ENCODE assay signal across 11 cellular contexts in genomic region chr12:60501124-60501729, GRCh38.
DNase-seq lines count a peak whose midpoint lies in the region; ATAC-seq and TF ChIP-seq lines count a peak whose summit lies in the region.
"Had no signal": no experiment of that assay in that cellular context is flagged by ENCODE, and none has a peak within 500 bp of the region (broad histone marks: within the 10 kb centered on the region; RNA-seq: fewer than 3 reads in every experiment).

No MANE protein-coding gene starts in this region.

- no peak overlapping the region for H3K4me3 Mint-ChIP-seq in activated CD4-positive, alpha-beta T cell treated with anti-CD3 and anti-CD28 coated beads, Interleukin-2, amount 10 ng/mL, durations not matched to agents 24 days and 14 days
- no peak overlapping the region for H3K4me3 Mint-ChIP-seq in mesothelial cell of epicardium

- intact Hi-C loops in activated CD4-positive, alpha-beta T cell treated with anti-CD3 and anti-CD28 coated beads, Interleukin-2, amount 10 ng/mL, durations not matched to agents 24 days and 14 days (cut with micrococcal nuclease), result no loop called here

- no peaks in the 10 kb centered on the region for H3K36me3 Mint-ChIP-seq in activated CD4-positive, alpha-beta T cell treated with anti-CD3 and anti-CD28 coated beads, Interleukin-2, amount 10 ng/mL, durations not matched to agents 24 days and 14 days (ENCODE audit: low read depth)
- no peaks in the 10 kb centered on the region for H3K36me3 Mint-ChIP-seq in mesothelial cell of epicardium

- H3K9me3 Mint-ChIP-seq in activated CD4-positive, alpha-beta T cell treated with anti-CD3 and anti-CD28 coated beads, Interleukin-2, amount 10 ng/mL, durations not matched to agents 24 days and 14 days, result no peaks in the 10 kb centered on the region
- peaks cover 4% of the 10 kb centered on the region for H3K9me3 Mint-ChIP-seq in mesothelial cell of epicardium

- no peak for TF ChIP-seq POLR2A in NB4 (IDR thresholded peaks at IDR 0.05; ENCODE audit: extremely low read depth, insufficient read length)

- H3K27me3 Mint-ChIP-seq in activated CD4-positive, alpha-beta T cell treated with anti-CD3 and anti-CD28 coated beads, Interleukin-2, amount 10 ng/mL, durations not matched to agents 24 days and 14 days, result no peaks in the 10 kb centered on the region
- no peaks in the 10 kb centered on the region for H3K27me3 Mint-ChIP-seq in mesothelial cell of epicardium (ENCODE audit: low read depth)

- DNase-seq in GM03348 (ENCODE audit: low spot score) (peak; percentile 5), NB4 (ENCODE audit: low read depth) (peak; percentile 9), dermis blood vessel endothelial cell (peak; percentile 41), medulla oblongata (ENCODE audit: extremely low spot score) (peak; percentile 40), mesothelial cell of epicardium (ENCODE audit: low spot score in 2 of 2, unreplicated experiment in 2 of 2) (no peak)
- DNase-seq in activated CD4-positive, alpha-beta T cell treated with anti-CD3 and anti-CD28 coated beads, Interleukin-2, amount 10 ng/mL, durations not matched to agents 24 days and 14 days, result no peak
- DNase-seq: activated CD4-positive, alpha-beta T cell treated with anti-CD3 and anti-CD28 coated beads for 48 hours; activated effector memory CD4-positive, alpha-beta T cell treated with anti-CD3 and anti-CD28 coated beads, Interleukin-2, amount 50 U/mL, for 16 hours; Karpas-422; NCI-H510A treated with DMSO at 0.1 percent for 48 hours had no signal

- no peak overlapping the region for H3K27ac Mint-ChIP-seq in activated CD4-positive, alpha-beta T cell treated with anti-CD3 and anti-CD28 coated beads, Interleukin-2, amount 10 ng/mL, durations not matched to agents 24 days and 14 days
- H3K27ac Mint-ChIP-seq in mesothelial cell of epicardium, result no peak overlapping the region

- TF ChIP-seq CTCF in NB4 (IDR thresholded peaks at IDR 0.05; ENCODE audit: low read depth, low read length) (no peak), mesothelial cell of epicardium (IDR thresholded peaks at IDR 0.05; ENCODE audit: unreplicated experiment) (no peak)

- ATAC-seq in HG03460 (IDR thresholded peaks at IDR 0.05; ENCODE audit: unreplicated experiment), result no peak

- H3K4me3 ChIP-seq in NB4 (ENCODE audit: low read depth, low read length), result no peak overlapping the region

- no peaks in the 10 kb centered on the region for H3K4me1 Mint-ChIP-seq in activated CD4-positive, alpha-beta T cell treated with anti-CD3 and anti-CD28 coated beads, Interleukin-2, amount 10 ng/mL, durations not matched to agents 24 days and 14 days
- H3K4me1 Mint-ChIP-seq in mesothelial cell of epicardium, result no peaks in the 10 kb centered on the region

Comparison
In these comparisons a context has a peak if more than half of its experiments do, and no peak if none do; other contexts are left out.
1. DNase-seq: peak in GM03348 (single experiment), NB4 (single experiment), dermis blood vessel endothelial cell (single experiment) and medulla oblongata (single experiment); none in activated CD4-positive, alpha-beta T cell treated with anti-CD3 and anti-CD28 coated beads, Interleukin-2, amount 10 ng/mL, durations not matched to agents 24 days and 14 days (single experiment) and mesothelial cell of epicardium (0 of 2).